28 cellular contexts compared by ENCODE assay signal in the genomic region with DNA sequence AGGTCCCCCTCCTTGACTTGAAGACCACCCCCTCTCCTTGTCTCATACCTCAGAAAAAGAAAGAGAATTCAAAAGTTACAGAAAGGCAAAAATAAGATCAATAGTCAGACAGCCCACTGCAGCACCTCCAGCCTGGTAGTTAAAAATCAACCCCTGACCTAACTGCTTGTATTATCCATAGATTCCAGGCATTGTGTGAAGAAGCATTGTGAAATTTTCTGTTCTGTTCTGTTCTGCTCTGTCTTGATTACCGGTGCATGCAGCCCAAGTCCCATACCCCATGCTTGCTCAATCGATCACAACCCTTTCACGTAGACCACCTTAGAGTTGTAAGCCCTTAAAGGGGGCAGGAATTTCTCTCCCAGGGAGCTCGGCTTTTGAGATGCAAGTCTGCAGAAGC. TPM values are rescaled to one million over a fixed set of nuclear protein-coding genes. Genes with fewer than 3 reads are reported as not detected.
A peak's percentile ranks its signal among the peaks of the same experiment; 100 is the strongest.
DNase-seq lines count a peak whose midpoint lies in the region; ATAC-seq, FAIRE-seq and TF ChIP-seq lines count a peak whose summit lies in the region.
"Had no signal": no experiment of that assay in that cellular context is flagged by ENCODE, and none has a peak within 500 bp of the region (broad histone marks: within the 10 kb centered on the region; RNA-seq: fewer than 3 reads in every experiment).

No MANE protein-coding gene starts in this region.

- H3K4me2 ChIP-seq in GM23338 (no peak overlapping the region), trophoblast cell (ENCODE audit: low read length) (no peak overlapping the region)
- H3K4me2 ChIP-seq: BLaER1 had no signal

- no peak overlapping the region for H4K91ac ChIP-seq in trophoblast cell (ENCODE audit: low read depth, low read length)

- no peak for DNase-seq in GM23338 (ENCODE audit: low spot score)
- DNase-seq in HTR-8/SVneo (ENCODE audit: insufficient read length, low spot score) = no peak
- no peak for DNase-seq in trophoblast cell
- no peak for DNase-seq in iPS-NIHi11 (ENCODE audit: low spot score)
- DNase-seq in HFFc6 = no peak
- DNase-seq: 8988T; ACHN; BE2C; C1 segment of cervical spinal cord; CD4-positive, alpha-beta memory T cell; CD4-positive, CD25-positive, alpha-beta regulatory T cell; CD8-positive, alpha-beta memory T cell; COR-L47; DMS 273 treated with DMSO at 0.1 percent for 48 hours; DMS153; DMS53; DMS79; DND-41; EL; GDM1 had no signal

- no peak overlapping the region for H2BK12ac ChIP-seq in trophoblast cell (ENCODE audit: low read length)

- H3K23ac ChIP-seq in trophoblast cell (ENCODE audit: low read length) = no peak overlapping the region

- H3K4me3 ChIP-seq in GM23338 (no peak overlapping the region), trophoblast cell (ENCODE audit: low read depth, low read length) (no peak overlapping the region)
- H3K4me3 ChIP-seq: BLaER1, GM12878 had no signal

- H3K4me1 ChIP-seq in GM23338 (ENCODE audit: insufficient read depth) = no peaks in the 10 kb centered on the region
- H3K4me1 ChIP-seq in trophoblast cell (ENCODE audit: control insufficient read depth in 1 of 2, insufficient read depth in 2 of 2, low read length in 2 of 2) = no peaks in the 10 kb centered on the region
- H3K4me1 ChIP-seq: BE2C had no signal

- H2AFZ ChIP-seq in GM23338 (peak overlapping the region; percentile 28; the same call in 1 of the 2 replicates), trophoblast cell (ENCODE audit: insufficient read depth, low read length, poor library complexity) (no peak overlapping the region)

- H3K9me3 Mint-ChIP-seq in GM23338 (peaks cover 9% of the 10 kb centered on the region; the same call in 2 of the 3 replicates), HFFc6 (no peaks in the 10 kb centered on the region)
- H3K9me3 Mint-ChIP-seq: CD4-positive, alpha-beta memory T cell; CD4-positive, CD25-positive, alpha-beta regulatory T cell; CD8-positive, alpha-beta memory T cell had no signal

- no peaks in the 10 kb centered on the region for H4K20me1 ChIP-seq in GM23338 (replicated peaks; ENCODE audit: insufficient read depth)
- H4K20me1 ChIP-seq: BLaER1 had no signal

- WGBS in trophoblast cell (ENCODE audit: extremely low coverage, insufficient coverage, insufficient read length) = no CpG with 5 or more reads among the region's 4 CpGs

- H3K27ac Mint-ChIP-seq in GM23338 (no peak overlapping the region), HFFc6 (no peak overlapping the region)
- H3K27ac Mint-ChIP-seq: CD14-positive monocyte; CD4-positive, alpha-beta memory T cell; CD4-positive, CD25-positive, alpha-beta regulatory T cell had no signal

- H2AK5ac ChIP-seq in trophoblast cell (ENCODE audit: low read length) = no peak overlapping the region

- peak overlapping the region; percentile 53 for H3K9ac ChIP-seq in trophoblast cell (ENCODE audit: low read length)
- H3K9ac ChIP-seq: BLaER1 had no signal

- H3K4ac ChIP-seq in trophoblast cell (ENCODE audit: low read depth, low read length) = no peak overlapping the region

- H3K36me3 ChIP-seq in GM23338 (ENCODE audit: insufficient read depth) = no peaks in the 10 kb centered on the region
- H3K36me3 ChIP-seq in trophoblast cell (ENCODE audit: control insufficient read depth in 1 of 2, insufficient read depth in 2 of 2, low read length in 2 of 2) = no peaks in the 10 kb centered on the region
- H3K36me3 ChIP-seq: BE2C, BLaER1 had no signal

- H3K4me3 Mint-ChIP-seq in GM23338 (no peak overlapping the region), HFFc6 (no peak overlapping the region)
- H3K4me3 Mint-ChIP-seq: CD14-positive monocyte; CD4-positive, alpha-beta memory T cell; CD4-positive, CD25-positive, alpha-beta regulatory T cell had no signal

- no peaks in the 10 kb centered on the region for H3K27me3 Mint-ChIP-seq in GM23338 (ENCODE audit: insufficient read depth, low read depth, poor library complexity)
- H3K27me3 Mint-ChIP-seq in HFFc6 (ENCODE audit: insufficient read depth) = no peaks in the 10 kb centered on the region; the same call in 1 of the 2 replicates

- H2BK120ac ChIP-seq in trophoblast cell (ENCODE audit: insufficient read depth, low read length, poor library complexity) = no peak overlapping the region

- peak; percentile 93 for FAIRE-seq in HTR-8/SVneo (lab: Jason Lieb, UNC)
- FAIRE-seq: A204.1, GM12878, GM12892, GM18507, GM19239 had no signal

- H3K4me1 Mint-ChIP-seq in GM23338 = peaks cover 6% of the 10 kb centered on the region; the same call in 2 of the 3 replicates
- peaks cover 20% of the 10 kb centered on the region for H3K4me1 Mint-ChIP-seq in HFFc6 (ENCODE audit: low read depth)

- H3K27me3 ChIP-seq in GM23338 (ENCODE audit: insufficient read depth) (peaks cover 8% of the 10 kb centered on the region; the same call in 1 of the 2 replicates), trophoblast cell (ENCODE audit: insufficient read depth, low read length) (no peaks in the 10 kb centered on the region)
- H3K27me3 ChIP-seq: BE2C, BLaER1 had no signal

- no peaks in the 10 kb centered on the region for H3K9me2 ChIP-seq in GM23338 (ENCODE audit: insufficient read depth)

- ATAC-seq in GM23338 = no peak
- no peak for ATAC-seq in GM18870 (IDR thresholded peaks at IDR 0.05; ENCODE audit: unreplicated experiment)

- H3K79me1 ChIP-seq in trophoblast cell (ENCODE audit: low read length) = no peaks in the 10 kb centered on the region

- H4K8ac ChIP-seq in trophoblast cell (ENCODE audit: low read depth, low read length) = no peak overlapping the region

- TF ChIP-seq CTCF in GM23338 (conservative IDR thresholded peaks at IDR 0.05; ENCODE audit: low read depth in 2 of 2) (no peak), HFFc6 (IDR thresholded peaks at IDR 0.05) (no peak)

- H3F3A ChIP-seq in GM23338 (replicated peaks; ENCODE audit: low read depth) = no peaks in the 10 kb centered on the region

- H3K79me2 ChIP-seq in GM23338 (replicated peaks; ENCODE audit: insufficient read depth) (no peaks in the 10 kb centered on the region), trophoblast cell (ENCODE audit: control insufficient read depth, insufficient read depth, low read length, poor library complexity) (no peaks in the 10 kb centered on the region)

- H2BK5ac ChIP-seq in trophoblast cell (ENCODE audit: low read depth, low read length, poor library complexity) = no peak overlapping the region

- no peak overlapping the region for H4K12ac ChIP-seq in trophoblast cell (ENCODE audit: low read depth, low read length)

- no peak overlapping the region for H3K14ac ChIP-seq in trophoblast cell (ENCODE audit: low read length)

- no peak overlapping the region for H3K18ac ChIP-seq in trophoblast cell (ENCODE audit: low read length)

- no peaks in the 10 kb centered on the region; the same call in 2 of the 3 replicates for H3K36me3 Mint-ChIP-seq in GM23338 (ENCODE audit: low read depth)
- no peaks in the 10 kb centered on the region for H3K36me3 Mint-ChIP-seq in HFFc6 (ENCODE audit: low read depth)
- H3K36me3 Mint-ChIP-seq: CD14-positive monocyte; CD4-positive, CD25-positive, alpha-beta regulatory T cell had no signal

- no peaks in the 10 kb centered on the region for H3K9me3 ChIP-seq in trophoblast cell (ENCODE audit: insufficient read depth, low read depth, low read length)
- H3K9me3 ChIP-seq: BE2C, BLaER1 had no signal

- no peak overlapping the region for H3K27ac ChIP-seq in GM23338 (ENCODE audit: low read depth)
- H3K27ac ChIP-seq in trophoblast cell (ENCODE audit: low read depth, low read length) = no peak overlapping the region
- H3K27ac ChIP-seq: BLaER1 had no signal

TF ChIP-seq in GM23338, 12 proteins besides CTCF, POLR2A, EP300 and RAD21 (continues in another document):
- TF ChIP-seq CREB1 (CRISPR knock-in tag; IDR thresholded peaks at IDR 0.05; ENCODE audit: low read depth) = no peak
- TF ChIP-seq EZH2phosphoT487 (IDR thresholded peaks at IDR 0.05; ENCODE audit: unreplicated experiment) = no peak
- TF ChIP-seq NANOG (IDR thresholded peaks at IDR 0.05; ENCODE audit: borderline replicate concordance) = no peak
- TF ChIP-seq ZNF114 (CRISPR knock-in tag; IDR thresholded peaks at IDR 0.05) = no peak
- no peak for TF ChIP-seq EZH2 (IDR thresholded peaks at IDR 0.05; ENCODE audit: low read depth, unreplicated experiment)
- TF ChIP-seq JUNB (IDR thresholded peaks at IDR 0.05; ENCODE audit: unreplicated experiment) = no peak
- TF ChIP-seq, protein P1, sequence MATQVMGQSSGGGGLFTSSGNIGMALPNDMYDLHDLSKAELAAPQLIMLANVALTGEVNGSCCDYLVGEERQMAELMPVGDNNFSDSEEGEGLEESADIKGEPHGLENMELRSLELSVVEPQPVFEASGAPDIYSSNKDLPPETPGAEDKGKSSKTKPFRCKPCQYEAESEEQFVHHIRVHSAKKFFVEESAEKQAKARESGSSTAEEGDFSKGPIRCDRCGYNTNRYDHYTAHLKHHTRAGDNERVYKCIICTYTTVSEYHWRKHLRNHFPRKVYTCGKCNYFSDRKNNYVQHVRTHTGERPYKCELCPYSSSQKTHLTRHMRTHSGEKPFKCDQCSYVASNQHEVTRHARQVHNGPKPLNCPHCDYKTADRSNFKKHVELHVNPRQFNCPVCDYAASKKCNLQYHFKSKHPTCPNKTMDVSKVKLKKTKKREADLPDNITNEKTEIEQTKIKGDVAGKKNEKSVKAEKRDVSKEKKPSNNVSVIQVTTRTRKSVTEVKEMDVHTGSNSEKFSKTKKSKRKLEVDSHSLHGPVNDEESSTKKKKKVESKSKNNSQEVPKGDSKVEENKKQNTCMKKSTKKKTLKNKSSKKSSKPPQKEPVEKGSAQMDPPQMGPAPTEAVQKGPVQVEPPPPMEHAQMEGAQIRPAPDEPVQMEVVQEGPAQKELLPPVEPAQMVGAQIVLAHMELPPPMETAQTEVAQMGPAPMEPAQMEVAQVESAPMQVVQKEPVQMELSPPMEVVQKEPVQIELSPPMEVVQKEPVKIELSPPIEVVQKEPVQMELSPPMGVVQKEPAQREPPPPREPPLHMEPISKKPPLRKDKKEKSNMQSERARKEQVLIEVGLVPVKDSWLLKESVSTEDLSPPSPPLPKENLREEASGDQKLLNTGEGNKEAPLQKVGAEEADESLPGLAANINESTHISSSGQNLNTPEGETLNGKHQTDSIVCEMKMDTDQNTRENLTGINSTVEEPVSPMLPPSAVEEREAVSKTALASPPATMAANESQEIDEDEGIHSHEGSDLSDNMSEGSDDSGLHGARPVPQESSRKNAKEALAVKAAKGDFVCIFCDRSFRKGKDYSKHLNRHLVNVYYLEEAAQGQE (IDR thresholded peaks at IDR 0.05; ENCODE audit: unreplicated experiment) = no peak
- no peak for TF ChIP-seq POLR2AphosphoS5 (IDR thresholded peaks at IDR 0.05; ENCODE audit: low read depth)
- no peak for TF ChIP-seq ZNF331 (CRISPR knock-in tag; IDR thresholded peaks at IDR 0.05; ENCODE audit: low read depth)

RNA-seq across cellular contexts. Expression of gene DHRS7, which starts 5.8 kb away (rescaled TPM):
- 39.3 and 46.4 TPM in 2 replicates for total RNA-seq in GM23338 (2014; rRNA removed; shearing (Covaris generic))
- 34.4 and 39.4 TPM in 2 replicates for polyA plus RNA-seq in GM23338 (2016; fragmentation: Nextera tagmentation; extraction: Ambion mirVana)
- 37.3 and 38.0 TPM in 2 replicates for polyA plus RNA-seq in trophoblast cell (2013)
- total RNA-seq in HFFc6 (2021; fragmentation: NEBNext Ultra II Directional; extraction: Animal tissue kit (Norgen Biotek cat#: 25700)) = 10 to 100 TPM; 50.0 to 75.0 (median 54.1) TPM
